6 cellular contexts compared by ENCODE assay signal in the genomic region with DNA sequence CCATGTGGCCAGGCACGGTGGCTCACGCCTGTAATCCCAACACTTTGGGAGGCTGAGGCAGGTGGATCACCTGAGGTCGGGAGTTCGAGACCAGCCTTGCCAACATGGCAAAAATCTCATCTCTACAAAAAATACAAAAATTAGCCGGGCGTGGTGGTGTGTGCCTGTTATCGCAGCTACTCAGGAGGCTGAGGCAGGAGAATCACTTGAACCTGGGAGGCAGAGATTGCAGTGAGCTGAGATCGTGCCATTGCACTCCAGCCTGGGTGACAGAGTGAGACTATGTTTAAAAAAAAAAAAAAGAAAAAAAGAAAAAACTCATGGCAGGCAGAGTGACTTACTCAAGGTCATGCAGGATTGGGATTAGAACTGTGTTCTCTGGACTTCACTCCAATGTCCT. TPM values are rescaled to one million over a fixed set of nuclear protein-coding genes. Genes with fewer than 3 reads are reported as not detected.
"Had no signal": no experiment of that assay in that cellular context is flagged by ENCODE, and none has a peak within 500 bp of the region (broad histone marks: within the 10 kb centered on the region; RNA-seq: fewer than 3 reads in every experiment).

No MANE protein-coding gene starts in this region.

RNA-seq across cellular contexts. Expression of a gene that starts 16.1 kb away (rescaled TPM):
- total RNA-seq: aorta; fibroblast of lung; left ventricle myocardium superior; naive thymus-derived CD8-positive, alpha-beta T cell; prostate gland; T-helper 2 cell treated with Interferon-gamma antibody and Interleukin-4, amounts not matched to agents 100 ng/mL and 5 ng/mL, for 36 hours had no signal
- polyA plus RNA-seq: aorta; fibroblast of lung; naive thymus-derived CD8-positive, alpha-beta T cell had no signal
